Comparison of ENCODE assay signal across 8 cellular contexts in genomic region chr1:12454406-12455391, GRCh38.
A peak's percentile ranks its signal among the peaks of the same experiment; 100 is the strongest.
DNase-seq lines count a peak whose midpoint lies in the region; ATAC-seq and TF ChIP-seq lines count a peak whose summit lies in the region.

No MANE protein-coding gene starts in this region.

- H3K9me3 ChIP-seq in fibroblast of lung (ENCODE audit: control insufficient read depth, insufficient read depth, low read depth, low read length): no peaks in the 10 kb centered on the region
- no peaks in the 10 kb centered on the region for H3K9me3 ChIP-seq in psoas muscle
- H3K9me3 ChIP-seq in mucosa of descending colon: no peaks in the 10 kb centered on the region

- peaks cover 17% of the 10 kb centered on the region for H3K4me1 ChIP-seq in fibroblast of lung (ENCODE audit: control insufficient read depth, extremely low read depth, insufficient read depth, low read length)
- H3K4me1 ChIP-seq in psoas muscle: peaks cover 65% of the 10 kb centered on the region
- peaks cover 19% of the 10 kb centered on the region for H3K4me1 ChIP-seq in mucosa of descending colon (ENCODE audit: low read depth)

- intact Hi-C loops in psoas muscle (cut with DNase I) (no loop called here), mucosa of descending colon (cut with DNase I, micrococcal nuclease) (no loop called here), CD14-positive monocyte (cut with micrococcal nuclease) (no loop called here)

- H3K27ac ChIP-seq in fibroblast of lung (ENCODE audit: insufficient read depth, low read length) (no peak overlapping the region), psoas muscle (peak overlapping the region; percentile 85)

- peaks cover 0 to 4% (median 0%) of the 10 kb centered on the region in 3 donors for H3K27me3 Mint-ChIP-seq in CD14-positive monocyte (ENCODE audit: low read depth in 3 of 3)

- in situ Hi-C loops in GM13976 (cut with MboI; ENCODE audit: low sequenced_read_pairs, unreplicated experiment): no loop called here

- H3K4me1 Mint-ChIP-seq in CD14-positive monocyte: peaks cover under 1% of the 10 kb centered on the region

- no peaks in the 10 kb centered on the region for H3K9me3 Mint-ChIP-seq in CD14-positive monocyte

- TF ChIP-seq CTCF in fibroblast of lung (conservative IDR thresholded peaks at IDR 0.05 in 1 of 2, IDR thresholded peaks at IDR 0.05 in 1 of 2; ENCODE audit: low read depth in 1 of 2, low read length in 2 of 2) (no peak), psoas muscle (IDR thresholded peaks at IDR 0.05) (no peak), mucosa of descending colon (IDR thresholded peaks at IDR 0.05) (no peak), GM13976 (IDR thresholded peaks at IDR 0.05; ENCODE audit: borderline replicate concordance, control extremely low read depth, extremely low read depth, insufficient read depth, missing control alignments) (no peak), CD14-positive monocyte (IDR thresholded peaks at IDR 0.05) (no peak)

- H3K27me3 ChIP-seq in fibroblast of lung (ENCODE audit: control insufficient read depth, insufficient read depth, low read length): no peaks in the 10 kb centered on the region
- no peaks in the 10 kb centered on the region for H3K27me3 ChIP-seq in psoas muscle (ENCODE audit: insufficient read depth in 3 of 3, low read length in 2 of 3)

- ATAC-seq in psoas muscle (peak; percentile 41 to 66 (median 62)), mucosa of descending colon (no peak)

- WGBS in psoas muscle, 3 donors: 39 to 60% (median 46%) methylated on average over 4 of the region's 4 CpGs

- no peak overlapping the region for H3K4me2 ChIP-seq in fibroblast of lung (ENCODE audit: extremely low read depth, insufficient read depth, low read length)

- peak overlapping the region in 1 of 7 donors; percentile 66 for H3K27ac Mint-ChIP-seq in CD14-positive monocyte

- DNase-seq in DMS79 treated with DMSO at 0.1 percent for 48 hours (lab: John Stamatoyannopoulos, UW) (peak; percentile 90), NCI-H69 (lab: John Stamatoyannopoulos, UW) (peak; percentile 93), fibroblast of lung (ENCODE audit: low read depth in 2 of 2) (peak; percentile 52 to 94), psoas muscle (peak; percentile 71 to 80), mucosa of descending colon (no peak), GM13976 (ENCODE audit: low spot score) (no peak), CD14-positive monocyte (ENCODE audit: low spot score) (no peak)
- DNase-seq in activated effector memory CD4-positive, alpha-beta T cell treated with Interleukin-2 at 50 U/mL for 16 hours: no peak

- H2AFZ ChIP-seq in fibroblast of lung (ENCODE audit: low read length): no peak overlapping the region

- no peak overlapping the region for H3K9ac ChIP-seq in fibroblast of lung (ENCODE audit: insufficient read depth, low read length)

- H3K36me3 ChIP-seq in fibroblast of lung (ENCODE audit: control insufficient read depth, insufficient read depth, low read length) (no peaks in the 10 kb centered on the region), psoas muscle (ENCODE audit: insufficient read depth in 1 of 2, low read depth in 1 of 2) (peaks cover 0 to 12% of the 10 kb centered on the region in 2 donors), mucosa of descending colon (ENCODE audit: low read depth) (peaks cover 5% of the 10 kb centered on the region)

- no peaks in the 10 kb centered on the region for H4K20me1 ChIP-seq in fibroblast of lung (ENCODE audit: control insufficient read depth, extremely low read depth, insufficient read depth, low read length)

- H3K79me2 ChIP-seq in fibroblast of lung (ENCODE audit: control insufficient read depth, insufficient read depth, low read length): no peaks in the 10 kb centered on the region

- H3K4me3 Mint-ChIP-seq in CD14-positive monocyte: no peak overlapping the region

- no peak overlapping the region for H3K4me3 ChIP-seq in fibroblast of lung (replicated peaks in 1 of 4; ENCODE audit: control extremely low read depth in 1 of 4, insufficient read depth in 1 of 4, low read depth in 3 of 4, low read length in 4 of 4)
- H3K4me3 ChIP-seq in psoas muscle: no peak overlapping the region
- no peak overlapping the region for H3K4me3 ChIP-seq in mucosa of descending colon

- peaks cover 68 to 70% of the 10 kb centered on the region in 2 donors for H3K36me3 Mint-ChIP-seq in CD14-positive monocyte

Comparison
In these comparisons a context has a peak if more than half of its experiments do, and no peak if none do; other contexts are left out.
1. DNase-seq: peak in DMS79 treated with DMSO at 0.1 percent for 48 hours (single experiment), NCI-H69 (single experiment), fibroblast of lung (2 of 2) and psoas muscle (2 of 2); none in mucosa of descending colon (0 of 3), activated effector memory CD4-positive, alpha-beta T cell treated with Interleukin-2 at 50 U/mL for 16 hours (single experiment), GM13976 (single experiment) and CD14-positive monocyte (single experiment).